In genomic region chr19:18233224-18233825, GRCh38 we compare ENCODE assay signal across 8 cellular contexts. TPM values are rescaled to one million over a fixed set of nuclear protein-coding genes. Genes with fewer than 3 reads are reported as not detected.
DNase-seq lines count a peak whose midpoint lies in the region; ATAC-seq and TF ChIP-seq lines count a peak whose summit lies in the region.

No MANE protein-coding gene starts in this region.

- intact Hi-C loops in CD4-positive, alpha-beta memory T cell (cut with micrococcal nuclease), result no loop called here

- peak; percentile 43 to 66 (median 54) for DNase-seq in CD4-positive, alpha-beta memory T cell
- peak; percentile 26 for DNase-seq in HT1080 (ENCODE audit: low read depth)
- peak; percentile 55 for DNase-seq in UCSD-AML1 (lab: John Stamatoyannopoulos, UW; ENCODE audit: unreplicated experiment)
- DNase-seq in effector memory CD8-positive, alpha-beta T cell, result peak; percentile 42 to 52 (median 46)
- no peak for DNase-seq in neuronal stem cell (ENCODE audit: low spot score)
- no peak for DNase-seq in NCI-H2081 treated with DMSO at 0.1 percent for 48 hours (lab: John Stamatoyannopoulos, UW)
- DNase-seq in coronary artery (ENCODE audit: low spot score), result no peak

- H3K36me3 ChIP-seq in CD4-positive, alpha-beta memory T cell (ENCODE audit: insufficient read depth, low read length), result no peaks in the 10 kb centered on the region
- H3K36me3 ChIP-seq in neuronal stem cell (replicated peaks in 1 of 2; ENCODE audit: control insufficient read depth in 2 of 2, insufficient read depth in 2 of 2, low read length in 2 of 2), result no peaks in the 10 kb centered on the region

- no peak overlapping the region for H3K18ac ChIP-seq in neuronal stem cell (ENCODE audit: low read length)

- peak overlapping the region; percentile 66 for H3K4me2 ChIP-seq in neuronal stem cell (ENCODE audit: insufficient read depth, low read length, poor library complexity, severe bottlenecking)

- peaks cover 0 to 11% (median 6%) of the 10 kb centered on the region in 8 donors for H3K9me3 Mint-ChIP-seq in CD4-positive, alpha-beta memory T cell
- H3K9me3 Mint-ChIP-seq in effector memory CD8-positive, alpha-beta T cell, result peaks cover 2 to 7% of the 10 kb centered on the region in 2 donors

- peak overlapping the region; percentile 47 for H2AFZ ChIP-seq in neuronal stem cell (ENCODE audit: low read length)

- no peak overlapping the region for H3K27ac Mint-ChIP-seq in CD4-positive, alpha-beta memory T cell
- peak overlapping the region in 1 of 2 donors; percentile 23 for H3K27ac Mint-ChIP-seq in effector memory CD8-positive, alpha-beta T cell

- no peak overlapping the region for H2BK5ac ChIP-seq in neuronal stem cell (ENCODE audit: low read length)

- no peak overlapping the region for H3K9ac ChIP-seq in neuronal stem cell (ENCODE audit: low read depth, low read length, poor library complexity)

- POLR2A ChIA-PET in CD4-positive, alpha-beta memory T cell (lab: Charles Lee; ENCODE audit: partially characterized antibody), result interaction anchor here (0.6 to 1.1 kb wide), 3 partner anchors 9 to 136 kb away, joined by 3 read pairs; partner anchors contain the start of gene RAB3A

- H3K36me3 Mint-ChIP-seq in CD4-positive, alpha-beta memory T cell, result peaks cover 0 to 4% of the 10 kb centered on the region in 2 donors
- no peaks in the 10 kb centered on the region for H3K36me3 Mint-ChIP-seq in effector memory CD8-positive, alpha-beta T cell (ENCODE audit: insufficient read depth)

- CTCF ChIA-PET in CD4-positive, alpha-beta memory T cell (lab: Charles Lee; ENCODE audit: partially characterized antibody), result interaction anchor here (0.6 to 1.3 kb wide), 3 partner anchors 8 to 94 kb away, joined by 3 to 6 read pairs (median 3); no protein-coding TSS in a partner anchor

- H2AK5ac ChIP-seq in neuronal stem cell (ENCODE audit: low read depth, low read length), result no peak overlapping the region

- no CpG with 5 or more reads among the region's 37 CpGs for WGBS in neuronal stem cell (ENCODE audit: extremely low coverage in 2 of 2, insufficient read length in 2 of 2, insufficient replicate concordance in 1 of 2), 2 donors

- H2BK15ac ChIP-seq in neuronal stem cell (ENCODE audit: low read length), result no peak overlapping the region

- TF ChIP-seq CTCF in coronary artery (IDR thresholded peaks at IDR 0.05), result no peak

- H3K23ac ChIP-seq in neuronal stem cell (ENCODE audit: low read depth, low read length, poor library complexity), result peak overlapping the region; percentile 65

- H3K4me3 ChIP-seq in CD4-positive, alpha-beta memory T cell (ENCODE audit: low read length in 2 of 2), result no peak overlapping the region
- H3K4me3 ChIP-seq in neuronal stem cell (ENCODE audit: low read length in 2 of 2) (peak overlapping the region in 1 of 2 donors; percentile 32), coronary artery (no peak overlapping the region)

- no peak overlapping the region for H3K14ac ChIP-seq in neuronal stem cell (ENCODE audit: low read length)

- H3K27ac ChIP-seq in CD4-positive, alpha-beta memory T cell (ENCODE audit: low read depth, low read length), result no peak overlapping the region
- H3K27ac ChIP-seq in neuronal stem cell (replicated peaks; ENCODE audit: low read length) (no peak overlapping the region), coronary artery (no peak overlapping the region)

- no peak overlapping the region for H2BK12ac ChIP-seq in neuronal stem cell (ENCODE audit: low read length)

- H3K4ac ChIP-seq in neuronal stem cell (ENCODE audit: low read length), result no peak overlapping the region

- no peak overlapping the region for H3K4me3 Mint-ChIP-seq in CD4-positive, alpha-beta memory T cell
- peak overlapping the region in 1 of 2 donors; percentile 10 for H3K4me3 Mint-ChIP-seq in effector memory CD8-positive, alpha-beta T cell

- no peak overlapping the region for H2BK120ac ChIP-seq in neuronal stem cell (ENCODE audit: low read depth, low read length)

- H4K8ac ChIP-seq in neuronal stem cell (ENCODE audit: low read depth, low read length), result no peak overlapping the region

- peaks cover 3% of the 10 kb centered on the region for H3K79me1 ChIP-seq in neuronal stem cell (ENCODE audit: low read depth, low read length)

- peaks cover 25% of the 10 kb centered on the region for H3K27me3 ChIP-seq in CD4-positive, alpha-beta memory T cell (ENCODE audit: insufficient read depth, low read length)
- H3K27me3 ChIP-seq in neuronal stem cell (ENCODE audit: control insufficient read depth in 3 of 3, insufficient read depth in 3 of 3, low read depth in 1 of 3, low read length in 3 of 3), result peaks cover 0 to 17% (median 9%) of the 10 kb centered on the region in 3 experiments

- ATAC-seq in effector memory CD8-positive, alpha-beta T cell (replicated peaks), result peak; percentile 66
- ATAC-seq in GM19035 (IDR thresholded peaks at IDR 0.05; ENCODE audit: unreplicated experiment), result no peak

- H4K91ac ChIP-seq in neuronal stem cell (ENCODE audit: low read depth, low read length, poor library complexity), result no peak overlapping the region

- H3K4me1 Mint-ChIP-seq in CD4-positive, alpha-beta memory T cell, result peaks cover 0 to 4% (median under 1%) of the 10 kb centered on the region in 4 donors
- peaks cover 0 to 9% of the 10 kb centered on the region in 2 donors for H3K4me1 Mint-ChIP-seq in effector memory CD8-positive, alpha-beta T cell (ENCODE audit: low read depth in 2 of 2)

- no peaks in the 10 kb centered on the region for H3K9me3 ChIP-seq in CD4-positive, alpha-beta memory T cell (ENCODE audit: control insufficient read depth in 1 of 2, low read length in 2 of 2)
- H3K9me3 ChIP-seq in neuronal stem cell (replicated peaks in 1 of 2; ENCODE audit: control insufficient read depth in 2 of 2, insufficient read depth in 1 of 2, low read depth in 1 of 2, low read length in 2 of 2), result peaks cover 0 to 4% of the 10 kb centered on the region in 2 donors

- no peaks in the 10 kb centered on the region for H3K4me1 ChIP-seq in CD4-positive, alpha-beta memory T cell (ENCODE audit: insufficient read depth, low read length)
- H3K4me1 ChIP-seq in neuronal stem cell (ENCODE audit: control insufficient read depth in 2 of 2, insufficient read depth in 1 of 2, low read depth in 1 of 2, low read length in 2 of 2), result peaks cover 4 to 6% of the 10 kb centered on the region in 2 donors

- peaks cover 47% of the 10 kb centered on the region in 2 donors for H3K27me3 Mint-ChIP-seq in CD4-positive, alpha-beta memory T cell
- H3K27me3 Mint-ChIP-seq in effector memory CD8-positive, alpha-beta T cell, result peaks cover 63 to 80% of the 10 kb centered on the region in 2 donors

RNA-seq across cellular contexts. Expression of gene PDE4C, which starts 7.1 kb away (rescaled TPM):
- under 1 TPM in 1 of 2 experiments, not detected in 1; 0.52 TPM for total RNA-seq in CD4-positive, alpha-beta memory T cell
- not detected for polyA plus RNA-seq in CD4-positive, alpha-beta memory T cell
- total RNA-seq in HT1080 (2014; rRNA removed; shearing (Covaris generic)), result 0.13 TPM in 1 of 2 replicates, not detected in the other
- polyA plus RNA-seq in HT1080 (2015; cell fraction: cytosol; rRNA removed), result 0.07 and 0.08 TPM in 2 replicates
- polyA plus RNA-seq in HT1080 (2015; cell fraction: nucleus; rRNA removed), result 0.34 and 0.48 TPM in 2 replicates
- 0.14 TPM for polyA plus RNA-seq in neuronal stem cell (2013, experiment 1 of 2)
- 0.12 TPM for polyA plus RNA-seq in neuronal stem cell (2013, experiment 2 of 2)

RNA-seq across cellular contexts. Expression of gene RAB3A, which starts 29.5 kb away (rescaled TPM):
- total RNA-seq in CD4-positive, alpha-beta memory T cell, result 1 to 10 TPM; 4.7 to 4.8 TPM
- polyA plus RNA-seq in CD4-positive, alpha-beta memory T cell, result 1 to 10 TPM in 1 of 2 donors, under 1 TPM in 1; 0.59 to 1.0 TPM
- 1.3 and 2.4 TPM in 2 replicates for total RNA-seq in HT1080 (2014; rRNA removed; shearing (Covaris generic))
- polyA plus RNA-seq in HT1080 (2015; cell fraction: cytosol; rRNA removed), result 0.53 and 1.2 TPM in 2 replicates
- 0.20 and 0.90 TPM in 2 replicates for polyA plus RNA-seq in HT1080 (2015; cell fraction: nucleus; rRNA removed)
- polyA plus RNA-seq in neuronal stem cell (2013, experiment 1 of 2), result 3.4 TPM
- polyA plus RNA-seq in neuronal stem cell (2013, experiment 2 of 2), result 4.3 TPM

RNA-seq across cellular contexts. Expression of gene MPV17L2, which starts 40.3 kb away (rescaled TPM):
- total RNA-seq in CD4-positive, alpha-beta memory T cell, result 1 to 10 TPM; 7.6 to 7.8 TPM
- 10 to 100 TPM; 10.5 to 13.7 TPM for polyA plus RNA-seq in CD4-positive, alpha-beta memory T cell
- 17.0 and 23.4 TPM in 2 replicates for total RNA-seq in HT1080 (2014; rRNA removed; shearing (Covaris generic))
- polyA plus RNA-seq in HT1080 (2015; cell fraction: cytosol; rRNA removed), result 11.5 and 12.9 TPM in 2 replicates
- polyA plus RNA-seq in HT1080 (2015; cell fraction: nucleus; rRNA removed), result 5.4 and 8.7 TPM in 2 replicates
- polyA plus RNA-seq in neuronal stem cell (2013, experiment 1 of 2), result 21.4 TPM
- polyA plus RNA-seq in neuronal stem cell (2013, experiment 2 of 2), result 20.5 TPM

RNA-seq across cellular contexts. Expression of gene IQCN, which starts 40.9 kb away (rescaled TPM):
- 1 to 10 TPM; 5.5 to 5.8 TPM for total RNA-seq in CD4-positive, alpha-beta memory T cell
- 1 to 10 TPM in 1 of 2 donors, under 1 TPM in 1; 0.13 to 1.8 TPM for polyA plus RNA-seq in CD4-positive, alpha-beta memory T cell
- not detected in 2 replicates for total RNA-seq in HT1080 (2014; rRNA removed; shearing (Covaris generic))
- polyA plus RNA-seq in HT1080 (2015; cell fraction: cytosol; rRNA removed), result not detected in 2 replicates
- polyA plus RNA-seq in HT1080 (2015; cell fraction: nucleus; rRNA removed), result 0.15 TPM in 1 of 2 replicates, not detected in the other
- polyA plus RNA-seq in neuronal stem cell (2013, experiment 1 of 2), result 0.81 TPM
- 1.1 TPM for polyA plus RNA-seq in neuronal stem cell (2013, experiment 2 of 2)

RNA-seq across cellular contexts. Expression of gene JUND, which starts 48.1 kb away (rescaled TPM):
- total RNA-seq in CD4-positive, alpha-beta memory T cell, result 100 to 1,000 TPM; 163 TPM
- polyA plus RNA-seq in CD4-positive, alpha-beta memory T cell, result 100 to 1,000 TPM in 1 of 2 donors, 10 to 100 TPM in 1; 16.5 to 133 TPM
- 55.4 and 64.5 TPM in 2 replicates for total RNA-seq in HT1080 (2014; rRNA removed; shearing (Covaris generic))
- 98.9 and 105 TPM in 2 replicates for polyA plus RNA-seq in HT1080 (2015; cell fraction: cytosol; rRNA removed)
- 39.1 and 39.4 TPM in 2 replicates for polyA plus RNA-seq in HT1080 (2015; cell fraction: nucleus; rRNA removed)
- polyA plus RNA-seq in neuronal stem cell (2013, experiment 1 of 2), result 126 TPM
- polyA plus RNA-seq in neuronal stem cell (2013, experiment 2 of 2), result 119 TPM

Comparison
In these comparisons a context has a peak if more than half of its experiments do, and no peak if none do; other contexts are left out.
1. DNase-seq: peak in CD4-positive, alpha-beta memory T cell (5 of 5), HT1080 (single experiment), UCSD-AML1 (single experiment) and effector memory CD8-positive, alpha-beta T cell (3 of 3); none in neuronal stem cell (single experiment), NCI-H2081 treated with DMSO at 0.1 percent for 48 hours (single experiment) and coronary artery (single experiment).